In the genomic region with DNA sequence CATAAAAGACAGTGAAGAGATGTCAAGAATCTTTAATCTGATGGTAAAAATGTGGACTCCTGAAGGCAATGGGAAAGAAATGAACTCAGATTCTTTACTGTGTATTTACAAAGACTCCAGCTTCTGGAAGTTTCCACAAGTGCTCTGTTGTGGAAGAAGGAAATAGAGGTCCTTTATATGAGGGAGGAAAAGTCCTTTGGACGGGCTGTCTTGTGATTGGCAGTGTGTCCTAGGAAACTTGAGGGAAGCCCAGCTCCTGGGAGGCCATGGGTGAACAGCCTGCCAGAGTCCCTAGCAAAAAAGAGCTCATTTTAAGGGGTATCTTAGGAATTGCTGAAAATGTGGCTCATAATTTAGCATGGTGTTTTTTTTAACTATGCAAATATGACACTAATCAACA, we compare ENCODE assay signal across 21 cellular contexts.
A peak's percentile ranks its signal among the peaks of the same experiment; 100 is the strongest.
DNase-seq lines count a peak whose midpoint lies in the region; ATAC-seq and TF ChIP-seq lines count a peak whose summit lies in the region.
"Had no signal": no experiment of that assay in that cellular context is flagged by ENCODE, and none has a peak within 500 bp of the region (broad histone marks: within the 10 kb centered on the region; RNA-seq: fewer than 3 reads in every experiment).

No MANE protein-coding gene starts in this region.

- peaks cover 17% of the 10 kb centered on the region for H3K4me1 Mint-ChIP-seq in CD4-positive, alpha-beta T cell (ENCODE audit: low read depth)
- H3K4me1 Mint-ChIP-seq in nephron progenitor cell, result peaks cover 10% of the 10 kb centered on the region
- peaks cover 7% of the 10 kb centered on the region for H3K4me1 Mint-ChIP-seq in stimulated activated effector memory CD8-positive, alpha-beta T cell treated with anti-CD3 and anti-CD28 coated beads, Interleukin-12 subunit alpha, Interleukin-12 subunit beta, amount 100 ng/mL, for 72 hours

- no peaks in the 10 kb centered on the region for H3K27me3 Mint-ChIP-seq in CD4-positive, alpha-beta T cell
- H3K27me3 Mint-ChIP-seq in nephron progenitor cell (ENCODE audit: low read depth, poor library complexity), result peaks cover 20% of the 10 kb centered on the region

- H3K4me1 ChIP-seq in left lung, result peaks cover 3 to 16% of the 10 kb centered on the region in 2 donors
- H3K4me1 ChIP-seq: A549 had no signal

- no peaks in the 10 kb centered on the region for H3K27me3 ChIP-seq in CD4-positive, alpha-beta T cell (ENCODE audit: control insufficient read depth, insufficient read depth, low read length)
- H3K27me3 ChIP-seq in left lung, result peaks cover 29 to 53% of the 10 kb centered on the region in 2 donors

- no peaks in the 10 kb centered on the region for H3K9me3 Mint-ChIP-seq in CD4-positive, alpha-beta T cell
- peaks cover 5% of the 10 kb centered on the region for H3K9me3 Mint-ChIP-seq in nephron progenitor cell
- no peaks in the 10 kb centered on the region for H3K9me3 Mint-ChIP-seq in stimulated activated effector memory CD8-positive, alpha-beta T cell treated with anti-CD3 and anti-CD28 coated beads, Interleukin-12 subunit alpha, Interleukin-12 subunit beta, amount 100 ng/mL, for 72 hours
- H3K9me3 Mint-ChIP-seq: CD8-positive, alpha-beta memory T cell had no signal

- no peak for TF ChIP-seq CTCF in CD4-positive, alpha-beta T cell (IDR thresholded peaks at IDR 0.05)
- no peak for TF ChIP-seq CTCF in left lung (IDR thresholded peaks at IDR 0.05)
- TF ChIP-seq CTCF in nephron progenitor cell (IDR thresholded peaks at IDR 0.05), result no peak

- H3K27ac ChIP-seq in CD4-positive, alpha-beta T cell (ENCODE audit: low read depth, low read length), result no peak overlapping the region
- peak overlapping the region; percentile 36 for H3K27ac ChIP-seq in caudate nucleus (ENCODE audit: low read depth, low read length)
- H3K27ac ChIP-seq in left lung, result no peak overlapping the region
- H3K27ac ChIP-seq: A549, RWPE1 had no signal

- no peak overlapping the region for H3K27ac Mint-ChIP-seq in CD4-positive, alpha-beta T cell
- H3K27ac Mint-ChIP-seq in nephron progenitor cell, result no peak overlapping the region
- H3K27ac Mint-ChIP-seq in stimulated activated effector memory CD8-positive, alpha-beta T cell treated with anti-CD3 and anti-CD28 coated beads, Interleukin-12 subunit alpha, Interleukin-12 subunit beta, amount 100 ng/mL, for 72 hours, result no peak overlapping the region
- H3K27ac Mint-ChIP-seq: GM23338 had no signal

- H3K9me3 ChIP-seq in CD4-positive, alpha-beta T cell (ENCODE audit: control insufficient read depth, low read length), result no peaks in the 10 kb centered on the region
- no peaks in the 10 kb centered on the region for H3K9me3 ChIP-seq in left lung
- H3K9me3 ChIP-seq: A549, HAP-1, MG63 had no signal

- peak overlapping the region; percentile 20 for H3K4me3 Mint-ChIP-seq in CD4-positive, alpha-beta T cell
- no peak overlapping the region for H3K4me3 Mint-ChIP-seq in nephron progenitor cell
- no peak overlapping the region for H3K4me3 Mint-ChIP-seq in stimulated activated effector memory CD8-positive, alpha-beta T cell treated with anti-CD3 and anti-CD28 coated beads, Interleukin-12 subunit alpha, Interleukin-12 subunit beta, amount 100 ng/mL, for 72 hours
- H3K4me3 Mint-ChIP-seq: GM23338 had no signal

- intact Hi-C loops in CD4-positive, alpha-beta T cell (cut with DNase I, micrococcal nuclease), result loop anchor here in 1 of 2 experiments (5.0 to 10.0 kb wide), 2 partner anchors 77 to 130 kb away; a partner anchor contains a TSS
- intact Hi-C loops in left lung (cut with DNase I), result no loop called here

- no peak for ATAC-seq in CD4-positive, alpha-beta T cell (ENCODE audit: poor library complexity)
- ATAC-seq in left lung, result no peak
- ATAC-seq in stimulated activated effector memory CD8-positive, alpha-beta T cell treated with anti-CD3 and anti-CD28 coated beads, Interleukin-12 subunit alpha, Interleukin-12 subunit beta, amount 100 ng/mL, for 72 hours, result no peak
- ATAC-seq: A549, GM23338, K562 had no signal

- DNase-seq in CD4-positive, alpha-beta T cell, result no peak
- peak in 5 of 61 donors; percentile 6 to 58 (median 32) for DNase-seq in caudate nucleus (lab: John Stamatoyannopoulos, UW)
- peak; percentile 78 for DNase-seq in medulla oblongata (ENCODE audit: extremely low spot score)
- DNase-seq in pons (ENCODE audit: low spot score), result peak; percentile 48
- DNase-seq in NCI-H2107 treated with DMSO at 0.1 percent for 48 hours (lab: John Stamatoyannopoulos, UW; ENCODE audit: unreplicated experiment), result no peak
- no peak for DNase-seq in left lung
- no peak for DNase-seq in nephron progenitor cell
- DNase-seq in stimulated activated effector memory CD8-positive, alpha-beta T cell treated with anti-CD3 and anti-CD28 coated beads, Interleukin-12 subunit alpha, Interleukin-12 subunit beta, amount 100 ng/mL, for 72 hours (ENCODE audit: low spot score in 2 of 2), result no peak
- DNase-seq: Calu3; CD8-positive, alpha-beta memory T cell; GDM1; MG63; NCI-H1417; NCI-H187; NCI-H748 treated with DMSO at 0.1 percent for 48 hours; SHP77 treated with DMSO at 0.1 percent for 48 hours had no signal

- no peak overlapping the region for H3K4me3 ChIP-seq in left lung
- H3K4me3 ChIP-seq: A549, GM23338, HAP-1, K562, MG63 had no signal

- no peaks in the 10 kb centered on the region for H3K36me3 ChIP-seq in left lung
- H3K36me3 ChIP-seq: HAP-1, MG63 had no signal

- CTCF ChIA-PET in CD4-positive, alpha-beta T cell (lab: Charles Lee), result no interaction called here

- H3K36me3 Mint-ChIP-seq in CD4-positive, alpha-beta T cell (ENCODE audit: low read depth), result no peaks in the 10 kb centered on the region
- H3K36me3 Mint-ChIP-seq in nephron progenitor cell (ENCODE audit: low read depth), result no peaks in the 10 kb centered on the region
- no peaks in the 10 kb centered on the region for H3K36me3 Mint-ChIP-seq in stimulated activated effector memory CD8-positive, alpha-beta T cell treated with anti-CD3 and anti-CD28 coated beads, Interleukin-12 subunit alpha, Interleukin-12 subunit beta, amount 100 ng/mL, for 72 hours
- H3K36me3 Mint-ChIP-seq: CD8-positive, alpha-beta memory T cell had no signal

- POLR2A ChIA-PET in CD4-positive, alpha-beta T cell (lab: Charles Lee), result no interaction called here

Comparison
In these comparisons a context has a peak if more than half of its experiments do, and no peak if none do; other contexts are left out.
1. DNase-seq: peak in medulla oblongata (single experiment) and pons (single experiment); none in CD4-positive, alpha-beta T cell (0 of 10), NCI-H2107 treated with DMSO at 0.1 percent for 48 hours (single experiment), left lung (0 of 2), nephron progenitor cell (single experiment) and stimulated activated effector memory CD8-positive, alpha-beta T cell treated with anti-CD3 and anti-CD28 coated beads, Interleukin-12 subunit alpha, Interleukin-12 subunit beta, amount 100 ng/mL, for 72 hours (0 of 2).